Comparison of ENCODE assay signal across 24 cellular contexts in genomic region chr3:25885544-25885943, GRCh38.
A peak's percentile ranks its signal among the peaks of the same experiment; 100 is the strongest.
DNase-seq lines count a peak whose midpoint lies in the region; ATAC-seq, FAIRE-seq and TF ChIP-seq lines count a peak whose summit lies in the region.
"Had no signal": no experiment of that assay in that cellular context is flagged by ENCODE, and none has a peak within 500 bp of the region (broad histone marks: within the 10 kb centered on the region; RNA-seq: fewer than 3 reads in every experiment).

No MANE protein-coding gene starts in this region.

- no peak overlapping the region for H3K56ac ChIP-seq in mesendoderm (ENCODE audit: low read length)

- H3K36me3 ChIP-seq in bronchial epithelial cell (ENCODE audit: control insufficient read depth, insufficient read depth, low read length) (no peaks in the 10 kb centered on the region), mesendoderm (ENCODE audit: control insufficient read depth, insufficient read depth, low read length) (no peaks in the 10 kb centered on the region), upper lobe of right lung (no peaks in the 10 kb centered on the region)
- H3K36me3 ChIP-seq: gastroesophageal sphincter, right atrium auricular region had no signal

- no peak overlapping the region for H3K27ac ChIP-seq in mesendoderm (ENCODE audit: low read depth, low read length)
- H3K27ac ChIP-seq in upper lobe of right lung, result no peak overlapping the region
- H3K27ac ChIP-seq: gastroesophageal sphincter, right atrium auricular region had no signal

- no peaks in the 10 kb centered on the region for H3K79me1 ChIP-seq in mesendoderm (ENCODE audit: low read length)

- no peak for FAIRE-seq in bronchial epithelial cell (lab: Jason Lieb, UNC)
- no peak for FAIRE-seq in GM19239 (lab: Jason Lieb, UNC)
- FAIRE-seq: endothelial cell of umbilical vein, GM12878 had no signal

- H2BK5ac ChIP-seq in mesendoderm (ENCODE audit: low read length), result no peak overlapping the region

- no peaks in the 10 kb centered on the region for H3K79me2 ChIP-seq in mesendoderm (ENCODE audit: control insufficient read depth, insufficient read depth, low read length)

- H3K23ac ChIP-seq in mesendoderm (ENCODE audit: low read length), result no peak overlapping the region

- no peaks in the 10 kb centered on the region for H3K4me1 ChIP-seq in mesendoderm (ENCODE audit: control insufficient read depth, low read depth, low read length)
- no peaks in the 10 kb centered on the region for H3K4me1 ChIP-seq in upper lobe of right lung
- H3K4me1 ChIP-seq: gastroesophageal sphincter had no signal

- ATAC-seq in GM18870 (IDR thresholded peaks at IDR 0.05; ENCODE audit: unreplicated experiment) (no peak), upper lobe of right lung (no peak)
- ATAC-seq: activated CD8-positive, alpha-beta T cell treated with anti-CD3 and anti-CD28 coated beads, Interleukin-2, amount 10 ng/mL, durations not matched to agents 7 days and 5 days; gastroesophageal sphincter; GM12878; stimulated activated naive CD8-positive, alpha-beta T cell treated with anti-CD3 and anti-CD28 coated beads, Interleukin-15, Interleukin-2, amounts not matched to agents 100 U/mL and 50 U/mL, for 24 hours had no signal

- no peak overlapping the region for H4K5ac ChIP-seq in mesendoderm (ENCODE audit: low read length)

- TF ChIP-seq CTCF in bronchial epithelial cell (IDR thresholded peaks at IDR 0.05; ENCODE audit: insufficient read depth, low read length, severe bottlenecking) (no peak), upper lobe of right lung (IDR thresholded peaks at IDR 0.05) (no peak)

- H2AK5ac ChIP-seq in mesendoderm (ENCODE audit: low read length), result no peak overlapping the region

- WGBS in mesendoderm (ENCODE audit: extremely low coverage, insufficient coverage, low lambda C conversion rate), result no CpG with 5 or more reads among the region's 5 CpGs

- no peak overlapping the region for H3K4me3 ChIP-seq in bronchial epithelial cell (ENCODE audit: low read depth, low read length)
- H3K4me3 ChIP-seq in mesendoderm (ENCODE audit: low read length), result no peak overlapping the region
- no peak overlapping the region for H3K4me3 ChIP-seq in upper lobe of right lung
- H3K4me3 ChIP-seq: gastroesophageal sphincter, GM12878, right atrium auricular region had no signal

- H3K9me3 ChIP-seq in upper lobe of right lung, result no peaks in the 10 kb centered on the region
- H3K9me3 ChIP-seq: gastroesophageal sphincter, right atrium auricular region had no signal

- no peak overlapping the region for H2BK15ac ChIP-seq in mesendoderm (replicated peaks; ENCODE audit: low read depth)

- H3K4ac ChIP-seq in mesendoderm (ENCODE audit: low read depth, low read length), result no peak overlapping the region

- no peak overlapping the region for H3K18ac ChIP-seq in mesendoderm (ENCODE audit: low read length)

- H2BK120ac ChIP-seq in mesendoderm (ENCODE audit: low read depth, low read length), result no peak overlapping the region

- no peak overlapping the region for H3K4me2 ChIP-seq in mesendoderm (ENCODE audit: low read length)

- H3K27me3 ChIP-seq in bronchial epithelial cell (ENCODE audit: control insufficient read depth, insufficient read depth, low read length) (peaks cover 1% of the 10 kb centered on the region), mesendoderm (ENCODE audit: insufficient read depth, low read length, poor library complexity) (no peaks in the 10 kb centered on the region), upper lobe of right lung (no peaks in the 10 kb centered on the region)
- H3K27me3 ChIP-seq: gastroesophageal sphincter, right atrium auricular region had no signal

- DNase-seq in EH (ENCODE audit: low read depth), result peak; percentile 31
- peak; percentile 77 for DNase-seq in LHCN-M2 (ENCODE audit: low read depth)
- peak; percentile 48 for DNase-seq in bronchial epithelial cell (ENCODE audit: low read depth)
- peak; percentile 68 for DNase-seq in mesendoderm
- DNase-seq in NCI-H774 (lab: John Stamatoyannopoulos, UW), result no peak
- DNase-seq in GM19239 (ENCODE audit: insufficient read length, low spot score), result no peak
- no peak for DNase-seq in upper lobe of right lung
- DNase-seq: activated B cell treated with CpG ODN at 0.5 μM for 24 hours; activated CD8-positive, alpha-beta T cell treated with anti-CD3 and anti-CD28 coated beads, Interleukin-2, amount 10 ng/mL, durations not matched to agents 7 days and 5 days; activated T-cell treated with anti-CD3 and anti-CD28 coated beads, Interleukin-2, amount 50 U/mL, for 48 hours; CD8-positive, alpha-beta memory T cell; HFFc6; MV-4-11; NCI-H2029; NCI-H510A; nucleus accumbens; stimulated activated CD4-positive, alpha-beta T cell treated with anti-CD3 and anti-CD28 coated beads, Interleukin-15, amount 100 ng/mL, for 24 hours; stimulated activated naive CD8-positive, alpha-beta T cell treated with anti-CD3 and anti-CD28 coated beads, Interleukin-15, Interleukin-2, amounts not matched to agents 100 U/mL and 50 U/mL, for 24 hours; T-helper 2 cell had no signal

- intact Hi-C loops in upper lobe of right lung (cut with DNase I), result no loop called here

- H3K9ac ChIP-seq in mesendoderm (ENCODE audit: low read length), result no peak overlapping the region

- H4K8ac ChIP-seq in mesendoderm (ENCODE audit: low read depth, low read length), result no peak overlapping the region

Comparison
In these comparisons a context has a peak if more than half of its experiments do, and no peak if none do; other contexts are left out.
1. DNase-seq: peak in EH (single experiment), LHCN-M2 (single experiment), bronchial epithelial cell (single experiment) and mesendoderm (single experiment); none in NCI-H774 (single experiment), GM19239 (single experiment) and upper lobe of right lung (single experiment).